1 cellular context compared by ENCODE assay signal in genomic region chr17:27315322-27315721, GRCh38.
A peak's percentile ranks its signal among the peaks of the same experiment; 100 is the strongest.
TF ChIP-seq lines count a peak whose summit lies in the region.

No MANE protein-coding gene starts in this region.

TF ChIP-seq in HEK293, 187 proteins besides CTCF, POLR2A, EP300 and RAD21 (continued from another document and continues in another):
- peak; percentile 29; the same call in 1 of the 2 replicates for TF ChIP-seq WT1 (tag by site-specific recombination; IDR thresholded peaks at IDR 0.05)
- no peak for TF ChIP-seq REST (tag by site-specific recombination; IDR thresholded peaks at IDR 0.05)
- no peak for TF ChIP-seq GLI4 (tag by site-specific recombination; IDR thresholded peaks at IDR 0.05)
- no peak for TF ChIP-seq ZNF391 (tag by site-specific recombination; IDR thresholded peaks at IDR 0.05; ENCODE audit: borderline replicate concordance, low read depth)
- TF ChIP-seq ZNF132 (tag by site-specific recombination; IDR thresholded peaks at IDR 0.05; ENCODE audit: borderline replicate concordance): no peak
- TF ChIP-seq EGR2 (tag by site-specific recombination; IDR thresholded peaks at IDR 0.05; ENCODE audit: low read depth): 0 out of 2 replicates have a peak, but pooled peaks have one; percentile 28
- TF ChIP-seq KLF17 (tag by site-specific recombination; IDR thresholded peaks at IDR 0.05): no peak
- peak; percentile 30; the same call in 1 of the 2 replicates for TF ChIP-seq OVOL3 (tag by site-specific recombination; IDR thresholded peaks at IDR 0.05)
- peak; percentile 74 for TF ChIP-seq ZNF18 (tag by site-specific recombination; IDR thresholded peaks at IDR 0.05)
- no peak for TF ChIP-seq KLF16 (tag by site-specific recombination; IDR thresholded peaks at IDR 0.05)
- peak; percentile 93 for TF ChIP-seq OSR2 (tag by site-specific recombination; IDR thresholded peaks at IDR 0.05)
- TF ChIP-seq ZNF548 (tag by site-specific recombination; IDR thresholded peaks at IDR 0.05): no peak
- TF ChIP-seq ZEB2 (tag by site-specific recombination; IDR thresholded peaks at IDR 0.05): peak; percentile 78
- no peak for TF ChIP-seq MEIS1 (CRISPR knock-in tag; IDR thresholded peaks at IDR 0.05; ENCODE audit: borderline replicate concordance)
- 0 out of 2 replicates have a peak, but pooled peaks have one; percentile 34 for TF ChIP-seq ZNF76 (tag by site-specific recombination; IDR thresholded peaks at IDR 0.05; ENCODE audit: borderline replicate concordance, low read depth)
- no peak for TF ChIP-seq MYNN (tag by site-specific recombination; IDR thresholded peaks at IDR 0.05; ENCODE audit: borderline replicate concordance)
- no peak for TF ChIP-seq ZNF768 (tag by site-specific recombination; IDR thresholded peaks at IDR 0.05)
- peak; percentile 100 for TF ChIP-seq ZBTB44 (tag by site-specific recombination; IDR thresholded peaks at IDR 0.05)
- TF ChIP-seq ZNF366 (tag by site-specific recombination; conservative IDR thresholded peaks at IDR 0.05): peak; percentile 76
- no peak for TF ChIP-seq ZNF704 (tag by site-specific recombination; IDR thresholded peaks at IDR 0.05)
- no peak for TF ChIP-seq ZNF274 (IDR thresholded peaks at IDR 0.05; ENCODE audit: low read length)
- no peak for TF ChIP-seq ZNF274 (tag by site-specific recombination; IDR thresholded peaks at IDR 0.05; ENCODE audit: borderline replicate concordance)
- TF ChIP-seq SP7 (tag by site-specific recombination; IDR thresholded peaks at IDR 0.05): peak; percentile 93
- peak; percentile 81 for TF ChIP-seq ZNF600 (tag by site-specific recombination; IDR thresholded peaks at IDR 0.05)
- peak; percentile 69; the same call in 1 of the 2 replicates for TF ChIP-seq ZNF449 (tag by site-specific recombination; IDR thresholded peaks at IDR 0.05)
- TF ChIP-seq ZNF639 (tag by site-specific recombination; IDR thresholded peaks at IDR 0.05): 0 out of 2 replicates have a peak, but pooled peaks have one; percentile 51
- TF ChIP-seq ZNF426 (tag by site-specific recombination; IDR thresholded peaks at IDR 0.05): no peak
- no peak for TF ChIP-seq ZNF433 (tag by site-specific recombination; IDR thresholded peaks at IDR 0.05; ENCODE audit: low read depth)
- peak; percentile 56 for TF ChIP-seq KLF8 (tag by site-specific recombination; IDR thresholded peaks at IDR 0.05)
- TF ChIP-seq ZBTB17 (tag by site-specific recombination; IDR thresholded peaks at IDR 0.05): peak; percentile 80
- TF ChIP-seq ZNF558 (tag by site-specific recombination; IDR thresholded peaks at IDR 0.05): peak; percentile 22; the same call in 1 of the 2 replicates
- TF ChIP-seq INSM2 (tag by site-specific recombination; IDR thresholded peaks at IDR 0.05): peak; percentile 86
- peak; percentile 81 for TF ChIP-seq ZNF629 (tag by site-specific recombination; IDR thresholded peaks at IDR 0.05)
- peak; percentile 83 for TF ChIP-seq ZNF580 (tag by site-specific recombination; IDR thresholded peaks at IDR 0.05)
- peak; percentile 95 for TF ChIP-seq SCRT2 (tag by site-specific recombination; IDR thresholded peaks at IDR 0.05)
- TF ChIP-seq ZBTB6 (tag by site-specific recombination; IDR thresholded peaks at IDR 0.05): no peak
- TF ChIP-seq ZFP69B (tag by site-specific recombination; IDR thresholded peaks at IDR 0.05): 0 out of 2 replicates have a peak, but pooled peaks have one; percentile 33
- TF ChIP-seq ZNF544 (tag by site-specific recombination; IDR thresholded peaks at IDR 0.05): no peak
- peak; percentile 53; the same call in 1 of the 2 replicates for TF ChIP-seq ZNF341 (tag by site-specific recombination; IDR thresholded peaks at IDR 0.05; ENCODE audit: low read depth)
- TF ChIP-seq ZNF843 (tag by site-specific recombination; IDR thresholded peaks at IDR 0.05): peak; percentile 90
- TF ChIP-seq BCL11B (tag by site-specific recombination; IDR thresholded peaks at IDR 0.05; ENCODE audit: low read depth): peak; percentile 85
- no peak for TF ChIP-seq ZNF362 (tag by site-specific recombination; IDR thresholded peaks at IDR 0.05)
- peak; percentile 75 for TF ChIP-seq ZSCAN30 (tag by site-specific recombination; IDR thresholded peaks at IDR 0.05)
- TF ChIP-seq ZNF561 (tag by site-specific recombination; IDR thresholded peaks at IDR 0.05; ENCODE audit: borderline replicate concordance): peak; percentile 89; the same call in 1 of the 2 replicates
- peak; percentile 56; the same call in 1 of the 2 replicates for TF ChIP-seq GLI2 (tag by site-specific recombination; IDR thresholded peaks at IDR 0.05; ENCODE audit: borderline replicate concordance, low read depth)
- TF ChIP-seq ZIC2 (tag by site-specific recombination; IDR thresholded peaks at IDR 0.05): peak; percentile 57
- no peak for TF ChIP-seq ZNF837 (tag by site-specific recombination; IDR thresholded peaks at IDR 0.05)
- no peak for TF ChIP-seq ZNF16 (tag by site-specific recombination; IDR thresholded peaks at IDR 0.05; ENCODE audit: low read depth)
- peak; percentile 56; the same call in 1 of the 2 replicates for TF ChIP-seq IKZF3 (tag by site-specific recombination; IDR thresholded peaks at IDR 0.05)
- TF ChIP-seq ZSCAN16 (tag by site-specific recombination; IDR thresholded peaks at IDR 0.05): peak; percentile 86
